In genomic region chr3:166634091-166634746, GRCh38 we compare ENCODE assay signal across 14 cellular contexts.
"Had no signal": no experiment of that assay in that cellular context is flagged by ENCODE, and none has a peak within 500 bp of the region (broad histone marks: within the 10 kb centered on the region; RNA-seq: fewer than 3 reads in every experiment).

No MANE protein-coding gene starts in this region.

- H3K27ac Mint-ChIP-seq: activated naive CD4-positive, alpha-beta T cell treated with anti-CD3 and anti-CD28 coated beads, Interleukin-2, amount 10 ng/mL, durations not matched to agents 7 days and 5 days; activated T-helper 2 cell treated with anti-CD3 and anti-CD28 coated beads, Interferon-gamma antibody, Interleukin-2, Interleukin-4, amounts not matched to agents 10 μg/mL and 5 μg/mL and 100 μg/mL, durations not matched to agents 14 hours and 24 hours and 36 hours had no signal

- H3K27me3 Mint-ChIP-seq: activated naive CD4-positive, alpha-beta T cell treated with anti-CD3 and anti-CD28 coated beads, Interleukin-2, amount 10 ng/mL, durations not matched to agents 7 days and 5 days had no signal

- H3K36me3 Mint-ChIP-seq: activated naive CD4-positive, alpha-beta T cell treated with anti-CD3 and anti-CD28 coated beads, Interleukin-2, amount 10 ng/mL, durations not matched to agents 7 days and 5 days had no signal

- DNase-seq: activated CD4-positive, alpha-beta T cell treated with anti-CD3 and anti-CD28 coated beads, Interleukin-2, amount 50 U/mL, for 1 hour; activated naive CD4-positive, alpha-beta T cell treated with anti-CD3 and anti-CD28 coated beads, Interleukin-2, amount 10 ng/mL, durations not matched to agents 7 days and 5 days; activated T-cell treated with anti-CD3 and anti-CD28 coated beads for 4 hours; effector CD4-positive, alpha-beta T cell; kidney; pancreas; retina; tibial artery; uterus had no signal

- H3K4me3 ChIP-seq: cardiac muscle cell, coronary artery, gastroesophageal sphincter, pancreas, skin epidermis, tibial artery, uterus had no signal

- ATAC-seq: gastroesophageal sphincter, pancreas had no signal

- H3K4me1 Mint-ChIP-seq: activated naive CD4-positive, alpha-beta T cell treated with anti-CD3 and anti-CD28 coated beads, Interleukin-2, amount 10 ng/mL, durations not matched to agents 7 days and 5 days had no signal

- H3K4me3 Mint-ChIP-seq: activated naive CD4-positive, alpha-beta T cell treated with anti-CD3 and anti-CD28 coated beads, Interleukin-2, amount 10 ng/mL, durations not matched to agents 7 days and 5 days had no signal
